ENCODE assay signal across 23 cellular contexts in genomic region chr11:30174265-30175022, GRCh38. TPM values are rescaled to one million over a fixed set of nuclear protein-coding genes. Genes with fewer than 3 reads are reported as not detected.
DNase-seq lines count a peak whose midpoint lies in the region; ATAC-seq, FAIRE-seq and TF ChIP-seq lines count a peak whose summit lies in the region.
"Had no signal": no experiment of that assay in that cellular context is flagged by ENCODE, and none has a peak within 500 bp of the region (broad histone marks: within the 10 kb centered on the region; RNA-seq: fewer than 3 reads in every experiment).

No MANE protein-coding gene starts in this region.

- TF ChIP-seq POLR2A in gastroesophageal sphincter (IDR thresholded peaks at IDR 0.05) (no peak), Peyer's patch (IDR thresholded peaks at IDR 0.05) (no peak)

- no peak for TF ChIP-seq EP300 in gastroesophageal sphincter (IDR thresholded peaks at IDR 0.05)

- H3K9me3 ChIP-seq in gastroesophageal sphincter: no peaks in the 10 kb centered on the region
- no peaks in the 10 kb centered on the region for H3K9me3 ChIP-seq in stomach smooth muscle (ENCODE audit: control insufficient read depth in 2 of 2, low read length in 2 of 2)
- peaks cover 0 to 12% (median 0%) of the 10 kb centered on the region in 4 donors for H3K9me3 ChIP-seq in Peyer's patch

- intact Hi-C loops in Right ventricle myocardium superior (cut with DNase I) (no loop called here), cardiac septum (cut with DNase I) (no loop called here)

- no peak overlapping the region for H3K9ac ChIP-seq in stomach smooth muscle (ENCODE audit: low read length in 2 of 2)

- WGBS in gastroesophageal sphincter (ENCODE audit: low coverage in 1 of 2), 2 donors: 20 to 27% methylated on average over 2 of the region's 2 CpGs

- H3K4me3 ChIP-seq in gastroesophageal sphincter: no peak overlapping the region
- H3K4me3 ChIP-seq in stomach smooth muscle (ENCODE audit: low read length in 2 of 2): no peak overlapping the region
- H3K4me3 ChIP-seq in Peyer's patch: no peak overlapping the region
- H3K4me3 ChIP-seq: PC-9, SJCRH30 had no signal

- H3K27me3 ChIP-seq in gastroesophageal sphincter (no peaks in the 10 kb centered on the region), stomach smooth muscle (ENCODE audit: control insufficient read depth in 1 of 2, insufficient read depth in 2 of 2, low read length in 2 of 2) (no peaks in the 10 kb centered on the region), Peyer's patch (no peaks in the 10 kb centered on the region)
- H3K27me3 ChIP-seq: SJCRH30 had no signal

- H3K27ac ChIP-seq in gastroesophageal sphincter: peak overlapping the region in 2 of 4 donors; percentile 18 to 23
- peak overlapping the region; percentile 19 for H3K27ac ChIP-seq in stomach smooth muscle (ENCODE audit: low read length)
- H3K27ac ChIP-seq in Peyer's patch: no peak overlapping the region
- H3K27ac ChIP-seq: C4-2B, PC-9, RWPE1, SJCRH30 had no signal

- ATAC-seq in Right ventricle myocardium superior (ENCODE audit: poor library complexity) (peak; percentile 29), gastroesophageal sphincter (peak; percentile 50)

- peaks cover 0 to 11% (median 0%) of the 10 kb centered on the region in 3 donors for H3K4me1 ChIP-seq in gastroesophageal sphincter
- peaks cover 7% of the 10 kb centered on the region for H3K4me1 ChIP-seq in stomach smooth muscle (ENCODE audit: control insufficient read depth, insufficient read depth, low read length)
- H3K4me1 ChIP-seq in Peyer's patch: no peaks in the 10 kb centered on the region

- DNase-seq in Right ventricle myocardium superior: no peak
- no peak for DNase-seq in cardiac septum (ENCODE audit: low spot score)
- peak; percentile 52 for DNase-seq in NCI-H82 treated with DMSO at 0.1 percent for 48 hours (lab: John Stamatoyannopoulos, UW; ENCODE audit: unreplicated experiment)
- no peak for DNase-seq in Peyer's patch
- DNase-seq in HTR-8/SVneo (ENCODE audit: insufficient read length, low spot score): no peak
- DNase-seq in stimulated activated naive CD4-positive, alpha-beta T cell (lab: John Stamatoyannopoulos, UW): no peak
- DNase-seq: 8988T; Calu3; CD8-positive, alpha-beta memory T cell; NCI-H1105; NCI-H146; NCI-H2029 treated with DMSO at 0.1 percent for 48 hours; NCI-H345; NCI-H526; PC-9; SJCRH30 had no signal

- FAIRE-seq in HTR-8/SVneo (lab: Jason Lieb, UNC): no peak
- FAIRE-seq: G401.6, H54 had no signal

- no peaks in the 10 kb centered on the region for H3K36me3 ChIP-seq in gastroesophageal sphincter
- no peaks in the 10 kb centered on the region for H3K36me3 ChIP-seq in stomach smooth muscle (ENCODE audit: control insufficient read depth in 2 of 2, insufficient read depth in 2 of 2, low read length in 2 of 2)
- H3K36me3 ChIP-seq in Peyer's patch: no peaks in the 10 kb centered on the region
- H3K36me3 ChIP-seq: SJCRH30 had no signal

- TF ChIP-seq CTCF in gastroesophageal sphincter (IDR thresholded peaks at IDR 0.05) (no peak), Peyer's patch (IDR thresholded peaks at IDR 0.05) (no peak)

RNA-seq across cellular contexts. Expression of gene FSHB, which starts 56.4 kb away (rescaled TPM):
- total RNA-seq in Right ventricle myocardium superior (not detected), cardiac septum (not detected), gastroesophageal sphincter (not detected), Peyer's patch (not detected)
- total RNA-seq: Calu3; CD8-positive, alpha-beta memory T cell; Daoy; PC-9; SJCRH30 had no signal
